Comparison of ENCODE assay signal across 1 cellular context in the genomic region with DNA sequence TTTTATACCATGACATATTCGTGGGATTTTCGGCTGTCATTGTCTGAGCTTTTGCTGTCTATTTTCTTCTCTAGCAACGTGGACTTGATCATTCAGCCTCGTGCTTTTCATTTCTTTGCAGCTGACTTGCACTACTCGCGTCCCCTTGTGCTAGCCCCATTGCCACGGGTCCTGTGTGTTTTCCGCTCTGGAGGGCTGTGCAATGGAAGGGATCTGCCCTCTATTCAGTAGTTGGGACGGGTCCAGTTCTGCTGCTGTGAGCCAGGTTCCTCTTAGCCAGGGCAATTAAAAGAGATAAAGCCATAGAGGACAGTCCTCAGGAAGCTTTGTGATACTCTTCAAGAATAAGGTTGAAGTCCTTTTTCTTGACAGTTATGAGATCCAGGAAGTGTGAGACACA.
TF ChIP-seq lines count a peak whose summit lies in the region.

No MANE protein-coding gene starts in this region.

TF ChIP-seq in HepG2, 621 proteins besides CTCF, POLR2A, EP300 and RAD21 (continued from another document):
- TF ChIP-seq, protein P1, sequence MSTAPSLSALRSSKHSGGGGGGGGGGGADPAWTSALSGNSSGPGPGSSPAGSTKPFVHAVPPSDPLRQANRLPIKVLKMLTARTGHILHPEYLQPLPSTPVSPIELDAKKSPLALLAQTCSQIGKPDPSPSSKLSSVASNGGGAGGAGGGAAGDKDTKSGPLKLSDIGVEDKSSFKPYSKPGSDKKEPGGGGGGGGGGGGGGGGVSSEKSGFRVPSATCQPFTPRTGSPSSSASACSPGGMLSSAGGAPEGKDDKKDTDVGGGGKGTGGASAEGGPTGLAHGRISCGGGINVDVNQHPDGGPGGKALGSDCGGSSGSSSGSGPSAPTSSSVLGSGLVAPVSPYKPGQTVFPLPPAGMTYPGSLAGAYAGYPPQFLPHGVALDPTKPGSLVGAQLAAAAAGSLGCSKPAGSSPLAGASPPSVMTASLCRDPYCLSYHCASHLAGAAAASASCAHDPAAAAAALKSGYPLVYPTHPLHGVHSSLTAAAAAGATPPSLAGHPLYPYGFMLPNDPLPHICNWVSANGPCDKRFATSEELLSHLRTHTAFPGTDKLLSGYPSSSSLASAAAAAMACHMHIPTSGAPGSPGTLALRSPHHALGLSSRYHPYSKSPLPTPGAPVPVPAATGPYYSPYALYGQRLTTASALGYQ (CRISPR knock-in tag; IDR thresholded peaks at IDR 0.05): no peak
- TF ChIP-seq, protein P2, sequence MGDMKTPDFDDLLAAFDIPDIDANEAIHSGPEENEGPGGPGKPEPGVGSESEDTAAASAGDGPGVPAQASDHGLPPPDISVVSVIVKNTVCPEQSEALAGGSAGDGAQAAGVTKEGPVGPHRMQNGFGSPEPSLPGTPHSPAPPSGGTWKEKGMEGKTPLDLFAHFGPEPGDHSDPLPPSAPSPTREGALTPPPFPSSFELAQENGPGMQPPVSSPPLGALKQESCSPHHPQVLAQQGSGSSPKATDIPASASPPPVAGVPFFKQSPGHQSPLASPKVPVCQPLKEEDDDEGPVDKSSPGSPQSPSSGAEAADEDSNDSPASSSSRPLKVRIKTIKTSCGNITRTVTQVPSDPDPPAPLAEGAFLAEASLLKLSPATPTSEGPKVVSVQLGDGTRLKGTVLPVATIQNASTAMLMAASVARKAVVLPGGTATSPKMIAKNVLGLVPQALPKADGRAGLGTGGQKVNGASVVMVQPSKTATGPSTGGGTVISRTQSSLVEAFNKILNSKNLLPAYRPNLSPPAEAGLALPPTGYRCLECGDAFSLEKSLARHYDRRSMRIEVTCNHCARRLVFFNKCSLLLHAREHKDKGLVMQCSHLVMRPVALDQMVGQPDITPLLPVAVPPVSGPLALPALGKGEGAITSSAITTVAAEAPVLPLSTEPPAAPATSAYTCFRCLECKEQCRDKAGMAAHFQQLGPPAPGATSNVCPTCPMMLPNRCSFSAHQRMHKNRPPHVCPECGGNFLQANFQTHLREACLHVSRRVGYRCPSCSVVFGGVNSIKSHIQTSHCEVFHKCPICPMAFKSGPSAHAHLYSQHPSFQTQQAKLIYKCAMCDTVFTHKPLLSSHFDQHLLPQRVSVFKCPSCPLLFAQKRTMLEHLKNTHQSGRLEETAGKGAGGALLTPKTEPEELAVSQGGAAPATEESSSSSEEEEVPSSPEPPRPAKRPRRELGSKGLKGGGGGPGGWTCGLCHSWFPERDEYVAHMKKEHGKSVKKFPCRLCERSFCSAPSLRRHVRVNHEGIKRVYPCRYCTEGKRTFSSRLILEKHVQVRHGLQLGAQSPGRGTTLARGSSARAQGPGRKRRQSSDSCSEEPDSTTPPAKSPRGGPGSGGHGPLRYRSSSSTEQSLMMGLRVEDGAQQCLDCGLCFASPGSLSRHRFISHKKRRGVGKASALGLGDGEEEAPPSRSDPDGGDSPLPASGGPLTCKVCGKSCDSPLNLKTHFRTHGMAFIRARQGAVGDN (CRISPR knock-in tag; IDR thresholded peaks at IDR 0.05): 0 out of 2 replicates have a peak, but pooled peaks have one; percentile 3
- TF ChIP-seq, protein P3, sequence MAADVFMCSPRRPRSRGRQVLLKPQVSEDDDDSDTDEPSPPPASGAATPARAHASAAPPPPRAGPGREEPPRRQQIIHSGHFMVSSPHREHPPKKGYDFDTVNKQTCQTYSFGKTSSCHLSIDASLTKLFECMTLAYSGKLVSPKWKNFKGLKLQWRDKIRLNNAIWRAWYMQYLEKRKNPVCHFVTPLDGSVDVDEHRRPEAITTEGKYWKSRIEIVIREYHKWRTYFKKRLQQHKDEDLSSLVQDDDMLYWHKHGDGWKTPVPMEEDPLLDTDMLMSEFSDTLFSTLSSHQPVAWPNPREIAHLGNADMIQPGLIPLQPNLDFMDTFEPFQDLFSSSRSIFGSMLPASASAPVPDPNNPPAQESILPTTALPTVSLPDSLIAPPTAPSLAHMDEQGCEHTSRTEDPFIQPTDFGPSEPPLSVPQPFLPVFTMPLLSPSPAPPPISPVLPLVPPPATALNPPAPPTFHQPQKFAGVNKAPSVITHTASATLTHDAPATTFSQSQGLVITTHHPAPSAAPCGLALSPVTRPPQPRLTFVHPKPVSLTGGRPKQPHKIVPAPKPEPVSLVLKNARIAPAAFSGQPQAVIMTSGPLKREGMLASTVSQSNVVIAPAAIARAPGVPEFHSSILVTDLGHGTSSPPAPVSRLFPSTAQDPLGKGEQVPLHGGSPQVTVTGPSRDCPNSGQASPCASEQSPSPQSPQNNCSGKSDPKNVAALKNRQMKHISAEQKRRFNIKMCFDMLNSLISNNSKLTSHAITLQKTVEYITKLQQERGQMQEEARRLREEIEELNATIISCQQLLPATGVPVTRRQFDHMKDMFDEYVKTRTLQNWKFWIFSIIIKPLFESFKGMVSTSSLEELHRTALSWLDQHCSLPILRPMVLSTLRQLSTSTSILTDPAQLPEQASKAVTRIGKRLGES (CRISPR knock-in tag; IDR thresholded peaks at IDR 0.05; ENCODE audit: borderline replicate concordance): no peak
- peak; percentile 42; the same call in 1 of the 2 replicates for TF ChIP-seq ZNF878 (CRISPR knock-in tag; IDR thresholded peaks at IDR 0.05)
- peak; percentile 6; the same call in 1 of the 2 replicates for TF ChIP-seq POLR2AphosphoS2 (IDR thresholded peaks at IDR 0.05; ENCODE audit: low read depth, low read length)
- TF ChIP-seq ZNF484 (CRISPR knock-in tag; IDR thresholded peaks at IDR 0.05; ENCODE audit: borderline replicate concordance, low read depth): no peak
- peak; percentile 61 for TF ChIP-seq RBM22 (optimal IDR thresholded peaks at IDR 0.05; ENCODE audit: low read length)
- TF ChIP-seq BHLHE40 (IDR thresholded peaks at IDR 0.05; ENCODE audit: low read length): no peak
- no peak for TF ChIP-seq ZNF160 (CRISPR knock-in tag; IDR thresholded peaks at IDR 0.05)
- TF ChIP-seq ZNF530 (CRISPR knock-in tag; IDR thresholded peaks at IDR 0.05; ENCODE audit: low read depth): no peak
- no peak for TF ChIP-seq ZMYM3 (CRISPR knock-in tag; IDR thresholded peaks at IDR 0.05)
- TF ChIP-seq, protein P4, sequence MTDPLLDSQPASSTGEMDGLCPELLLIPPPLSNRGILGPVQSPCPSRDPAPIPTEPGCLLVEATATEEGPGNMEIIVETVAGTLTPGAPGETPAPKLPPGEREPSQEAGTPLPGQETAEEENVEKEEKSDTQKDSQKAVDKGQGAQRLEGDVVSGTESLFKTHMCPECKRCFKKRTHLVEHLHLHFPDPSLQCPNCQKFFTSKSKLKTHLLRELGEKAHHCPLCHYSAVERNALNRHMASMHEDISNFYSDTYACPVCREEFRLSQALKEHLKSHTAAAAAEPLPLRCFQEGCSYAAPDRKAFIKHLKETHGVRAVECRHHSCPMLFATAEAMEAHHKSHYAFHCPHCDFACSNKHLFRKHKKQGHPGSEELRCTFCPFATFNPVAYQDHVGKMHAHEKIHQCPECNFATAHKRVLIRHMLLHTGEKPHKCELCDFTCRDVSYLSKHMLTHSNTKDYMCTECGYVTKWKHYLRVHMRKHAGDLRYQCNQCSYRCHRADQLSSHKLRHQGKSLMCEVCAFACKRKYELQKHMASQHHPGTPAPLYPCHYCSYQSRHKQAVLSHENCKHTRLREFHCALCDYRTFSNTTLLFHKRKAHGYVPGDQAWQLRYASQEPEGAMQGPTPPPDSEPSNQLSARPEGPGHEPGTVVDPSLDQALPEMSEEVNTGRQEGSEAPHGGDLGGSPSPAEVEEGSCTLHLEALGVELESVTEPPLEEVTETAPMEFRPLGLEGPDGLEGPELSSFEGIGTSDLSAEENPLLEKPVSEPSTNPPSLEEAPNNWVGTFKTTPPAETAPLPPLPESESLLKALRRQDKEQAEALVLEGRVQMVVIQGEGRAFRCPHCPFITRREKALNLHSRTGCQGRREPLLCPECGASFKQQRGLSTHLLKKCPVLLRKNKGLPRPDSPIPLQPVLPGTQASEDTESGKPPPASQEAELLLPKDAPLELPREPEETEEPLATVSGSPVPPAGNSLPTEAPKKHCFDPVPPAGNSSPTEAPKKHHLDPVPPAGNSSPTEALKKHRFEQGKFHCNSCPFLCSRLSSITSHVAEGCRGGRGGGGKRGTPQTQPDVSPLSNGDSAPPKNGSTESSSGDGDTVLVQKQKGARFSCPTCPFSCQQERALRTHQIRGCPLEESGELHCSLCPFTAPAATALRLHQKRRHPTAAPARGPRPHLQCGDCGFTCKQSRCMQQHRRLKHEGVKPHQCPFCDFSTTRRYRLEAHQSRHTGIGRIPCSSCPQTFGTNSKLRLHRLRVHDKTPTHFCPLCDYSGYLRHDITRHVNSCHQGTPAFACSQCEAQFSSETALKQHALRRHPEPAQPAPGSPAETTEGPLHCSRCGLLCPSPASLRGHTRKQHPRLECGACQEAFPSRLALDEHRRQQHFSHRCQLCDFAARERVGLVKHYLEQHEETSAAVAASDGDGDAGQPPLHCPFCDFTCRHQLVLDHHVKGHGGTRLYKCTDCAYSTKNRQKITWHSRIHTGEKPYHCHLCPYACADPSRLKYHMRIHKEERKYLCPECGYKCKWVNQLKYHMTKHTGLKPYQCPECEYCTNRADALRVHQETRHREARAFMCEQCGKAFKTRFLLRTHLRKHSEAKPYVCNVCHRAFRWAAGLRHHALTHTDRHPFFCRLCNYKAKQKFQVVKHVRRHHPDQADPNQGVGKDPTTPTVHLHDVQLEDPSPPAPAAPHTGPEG (CRISPR knock-in tag; IDR thresholded peaks at IDR 0.05): no peak
- TF ChIP-seq, protein P5, sequence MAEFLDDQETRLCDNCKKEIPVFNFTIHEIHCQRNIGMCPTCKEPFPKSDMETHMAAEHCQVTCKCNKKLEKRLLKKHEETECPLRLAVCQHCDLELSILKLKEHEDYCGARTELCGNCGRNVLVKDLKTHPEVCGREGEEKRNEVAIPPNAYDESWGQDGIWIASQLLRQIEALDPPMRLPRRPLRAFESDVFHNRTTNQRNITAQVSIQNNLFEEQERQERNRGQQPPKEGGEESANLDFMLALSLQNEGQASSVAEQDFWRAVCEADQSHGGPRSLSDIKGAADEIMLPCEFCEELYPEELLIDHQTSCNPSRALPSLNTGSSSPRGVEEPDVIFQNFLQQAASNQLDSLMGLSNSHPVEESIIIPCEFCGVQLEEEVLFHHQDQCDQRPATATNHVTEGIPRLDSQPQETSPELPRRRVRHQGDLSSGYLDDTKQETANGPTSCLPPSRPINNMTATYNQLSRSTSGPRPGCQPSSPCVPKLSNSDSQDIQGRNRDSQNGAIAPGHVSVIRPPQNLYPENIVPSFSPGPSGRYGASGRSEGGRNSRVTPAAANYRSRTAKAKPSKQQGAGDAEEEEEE (CRISPR knock-in tag; IDR thresholded peaks at IDR 0.05; ENCODE audit: borderline replicate concordance): no peak
- TF ChIP-seq BRCA1 (CRISPR knock-in tag; IDR thresholded peaks at IDR 0.05): no peak
- TF ChIP-seq, protein P6, sequence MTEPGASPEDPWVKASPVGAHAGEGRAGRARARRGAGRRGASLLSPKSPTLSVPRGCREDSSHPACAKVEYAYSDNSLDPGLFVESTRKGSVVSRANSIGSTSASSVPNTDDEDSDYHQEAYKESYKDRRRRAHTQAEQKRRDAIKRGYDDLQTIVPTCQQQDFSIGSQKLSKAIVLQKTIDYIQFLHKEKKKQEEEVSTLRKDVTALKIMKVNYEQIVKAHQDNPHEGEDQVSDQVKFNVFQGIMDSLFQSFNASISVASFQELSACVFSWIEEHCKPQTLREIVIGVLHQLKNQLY (CRISPR knock-in tag; IDR thresholded peaks at IDR 0.05): no peak
- TF ChIP-seq ZNF841 (CRISPR knock-in tag; IDR thresholded peaks at IDR 0.05; ENCODE audit: borderline replicate concordance): no peak
- no peak for TF ChIP-seq TBL1XR1 (IDR thresholded peaks at IDR 0.05; ENCODE audit: borderline replicate concordance, low read length, partially characterized antibody)
- TF ChIP-seq, protein P7, sequence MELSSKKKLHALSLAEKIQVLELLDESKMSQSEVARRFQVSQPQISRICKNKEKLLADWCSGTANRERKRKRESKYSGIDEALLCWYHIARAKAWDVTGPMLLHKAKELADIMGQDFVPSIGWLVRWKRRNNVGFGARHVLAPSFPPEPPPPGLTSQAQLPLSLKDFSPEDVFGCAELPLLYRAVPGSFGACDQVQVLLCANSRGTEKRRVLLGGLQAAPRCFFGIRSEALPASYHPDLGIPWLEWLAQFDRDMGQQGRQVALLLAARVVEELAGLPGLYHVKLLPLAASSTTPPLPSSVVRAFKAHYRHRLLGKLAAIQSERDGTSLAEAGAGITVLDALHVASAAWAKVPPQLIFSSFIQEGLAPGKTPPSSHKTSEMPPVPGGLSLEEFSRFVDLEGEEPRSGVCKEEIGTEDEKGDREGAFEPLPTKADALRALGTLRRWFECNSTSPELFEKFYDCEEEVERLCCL (CRISPR knock-in tag; IDR thresholded peaks at IDR 0.05; ENCODE audit: borderline replicate concordance): no peak
- TF ChIP-seq, protein P8, sequence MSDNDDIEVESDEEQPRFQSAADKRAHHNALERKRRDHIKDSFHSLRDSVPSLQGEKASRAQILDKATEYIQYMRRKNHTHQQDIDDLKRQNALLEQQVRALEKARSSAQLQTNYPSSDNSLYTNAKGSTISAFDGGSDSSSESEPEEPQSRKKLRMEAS (IDR thresholded peaks at IDR 0.05): 0 out of 2 replicates have a peak, but pooled peaks have one; percentile 2
- no peak for TF ChIP-seq ZNF230 (CRISPR knock-in tag; IDR thresholded peaks at IDR 0.05)
- no peak for TF ChIP-seq ZNF883 (CRISPR knock-in tag; IDR thresholded peaks at IDR 0.05; ENCODE audit: not compliant biosample characterization)
- no peak for TF ChIP-seq TGIF2 (CRISPR knock-in tag; IDR thresholded peaks at IDR 0.05)
- TF ChIP-seq, protein P9, sequence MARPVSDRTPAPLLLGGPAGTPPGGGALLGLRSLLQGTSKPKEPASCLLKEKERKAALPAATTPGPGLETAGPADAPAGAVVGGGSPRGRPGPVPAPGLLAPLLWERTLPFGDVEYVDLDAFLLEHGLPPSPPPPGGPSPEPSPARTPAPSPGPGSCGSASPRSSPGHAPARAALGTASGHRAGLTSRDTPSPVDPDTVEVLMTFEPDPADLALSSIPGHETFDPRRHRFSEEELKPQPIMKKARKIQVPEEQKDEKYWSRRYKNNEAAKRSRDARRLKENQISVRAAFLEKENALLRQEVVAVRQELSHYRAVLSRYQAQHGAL (CRISPR knock-in tag; IDR thresholded peaks at IDR 0.05; ENCODE audit: not compliant biosample characterization): no peak
- no peak for TF ChIP-seq GFI1 (CRISPR knock-in tag; IDR thresholded peaks at IDR 0.05; ENCODE audit: borderline replicate concordance)
- 0 out of 2 replicates have a peak, but pooled peaks have one; percentile 37 for TF ChIP-seq POLR2G (IDR thresholded peaks at IDR 0.05; ENCODE audit: low read depth, low read length)
- TF ChIP-seq, protein P10, sequence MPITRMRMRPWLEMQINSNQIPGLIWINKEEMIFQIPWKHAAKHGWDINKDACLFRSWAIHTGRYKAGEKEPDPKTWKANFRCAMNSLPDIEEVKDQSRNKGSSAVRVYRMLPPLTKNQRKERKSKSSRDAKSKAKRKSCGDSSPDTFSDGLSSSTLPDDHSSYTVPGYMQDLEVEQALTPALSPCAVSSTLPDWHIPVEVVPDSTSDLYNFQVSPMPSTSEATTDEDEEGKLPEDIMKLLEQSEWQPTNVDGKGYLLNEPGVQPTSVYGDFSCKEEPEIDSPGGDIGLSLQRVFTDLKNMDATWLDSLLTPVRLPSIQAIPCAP (CRISPR knock-in tag; IDR thresholded peaks at IDR 0.05; ENCODE audit: low read depth): no peak
- TF ChIP-seq CCAR2 (optimal IDR thresholded peaks at IDR 0.05; ENCODE audit: low read depth, low read length): no peak
